Comparison of ENCODE assay signal across 1 cellular context in the genomic region with DNA sequence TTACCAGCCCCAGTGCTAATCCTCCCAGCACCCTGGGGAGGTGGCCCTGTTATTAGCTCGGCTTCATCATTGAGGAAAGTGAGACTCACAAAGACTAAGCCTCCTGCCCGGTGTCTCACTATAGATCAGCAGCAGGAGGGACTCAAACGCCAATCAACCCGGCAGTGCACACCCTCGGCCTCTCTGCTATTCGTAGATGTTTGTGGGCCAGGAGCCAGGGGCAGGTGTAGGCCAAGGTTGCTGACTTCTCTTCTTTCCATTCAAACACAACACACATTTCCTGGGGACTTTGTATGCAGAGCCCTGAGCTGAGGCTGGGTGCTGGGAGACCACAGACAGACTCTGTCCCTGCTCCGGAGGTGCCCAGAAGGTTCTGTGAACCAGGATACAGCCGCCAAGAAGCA.
TF ChIP-seq lines count a peak whose summit lies in the region.

No MANE protein-coding gene starts in this region.

TF ChIP-seq in WTC11, 78 proteins besides CTCF, POLR2A, EP300 and RAD21:
- TF ChIP-seq CBFB (CRISPR knock-in tag; IDR thresholded peaks at IDR 0.05; ENCODE audit: low read depth) (no peak), TCF7 (CRISPR knock-in tag; IDR thresholded peaks at IDR 0.05; ENCODE audit: low read depth) (no peak), ZNF317 (CRISPR knock-in tag; IDR thresholded peaks at IDR 0.05; ENCODE audit: borderline replicate concordance, low read depth) (peak; percentile 74)
